In the genomic region with DNA sequence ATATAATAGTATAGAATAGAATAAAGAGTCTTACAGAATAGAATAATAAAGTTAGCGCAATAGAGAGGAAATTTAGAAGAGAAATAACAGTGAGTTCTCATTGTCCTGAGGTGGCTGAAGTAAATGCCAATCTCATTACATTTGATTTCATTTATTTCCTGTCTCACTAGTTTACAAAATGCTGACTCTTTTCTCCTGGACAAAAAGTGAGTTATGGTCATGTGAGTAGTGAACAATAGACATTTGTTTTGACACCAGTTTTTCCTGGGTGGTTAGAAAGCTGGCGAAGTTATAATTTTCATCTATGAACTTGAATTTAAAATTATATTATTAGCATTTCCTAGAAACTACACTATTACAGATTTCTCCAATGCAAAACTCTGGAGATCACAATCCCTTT, we compare ENCODE assay signal across 17 cellular contexts.
DNase-seq lines count a peak whose midpoint lies in the region; ATAC-seq and TF ChIP-seq lines count a peak whose summit lies in the region.
"Had no signal": no experiment of that assay in that cellular context is flagged by ENCODE, and none has a peak within 500 bp of the region (broad histone marks: within the 10 kb centered on the region; RNA-seq: fewer than 3 reads in every experiment).

No MANE protein-coding gene starts in this region.

- TF ChIP-seq EP300 in gastroesophageal sphincter (IDR thresholded peaks at IDR 0.05), result no peak

- peaks cover 5% of the 10 kb centered on the region for H3K9me3 Mint-ChIP-seq in neural crest cell
- peaks cover 7% of the 10 kb centered on the region for H3K9me3 Mint-ChIP-seq in activated T-cell treated with anti-CD3 and anti-CD28 coated beads, Interleukin-2, amount 50 U/mL, for 4 hours
- H3K9me3 Mint-ChIP-seq: CD4-positive, alpha-beta T cell had no signal

- H3K36me3 Mint-ChIP-seq in neural crest cell (ENCODE audit: low read depth), result peaks cover 14% of the 10 kb centered on the region
- H3K36me3 Mint-ChIP-seq in activated T-cell treated with anti-CD3 and anti-CD28 coated beads, Interleukin-2, amount 50 U/mL, for 4 hours (ENCODE audit: insufficient read depth), result no peaks in the 10 kb centered on the region

- H3K27me3 Mint-ChIP-seq in neural crest cell (ENCODE audit: low read depth), result no peaks in the 10 kb centered on the region
- no peaks in the 10 kb centered on the region for H3K27me3 Mint-ChIP-seq in activated T-cell treated with anti-CD3 and anti-CD28 coated beads, Interleukin-2, amount 50 U/mL, for 4 hours (ENCODE audit: low read depth)
- H3K27me3 Mint-ChIP-seq: B cell; CD4-positive, alpha-beta T cell had no signal

- no peak overlapping the region for H3K4me3 ChIP-seq in epithelial cell of esophagus (ENCODE audit: low read length)
- no peak overlapping the region for H3K4me3 ChIP-seq in right cardiac atrium (ENCODE audit: low read length)
- no peak overlapping the region for H3K4me3 ChIP-seq in gastroesophageal sphincter
- H3K4me3 ChIP-seq: GM23338 had no signal

- peaks cover 5% of the 10 kb centered on the region for H3K4me1 Mint-ChIP-seq in neural crest cell
- no peaks in the 10 kb centered on the region for H3K4me1 Mint-ChIP-seq in activated T-cell treated with anti-CD3 and anti-CD28 coated beads, Interleukin-2, amount 50 U/mL, for 4 hours (ENCODE audit: low read depth)
- H3K4me1 Mint-ChIP-seq: B cell had no signal

- TF ChIP-seq CTCF in epithelial cell of esophagus (IDR thresholded peaks at IDR 0.05; ENCODE audit: insufficient read depth, low read depth, low read length, missing control alignments) (no peak), neural crest cell (conservative IDR thresholded peaks at IDR 0.05) (no peak), gastroesophageal sphincter (IDR thresholded peaks at IDR 0.05) (no peak)

- intact Hi-C loops in right cardiac atrium (cut with DNase I), result no loop called here

- peak; percentile 19 for DNase-seq in HT1080 (ENCODE audit: low read depth)
- DNase-seq in epithelial cell of esophagus (ENCODE audit: low read depth), result peak; percentile 55
- DNase-seq in foreskin melanocyte, result peak; percentile 62
- no peak for DNase-seq in neural crest cell (ENCODE audit: low read depth, low spot score)
- no peak for DNase-seq in activated naive CD4-positive, alpha-beta T cell treated with Interleukin-2 at 50 U/mL for 16 hours
- DNase-seq in activated T-cell treated with anti-CD3 and anti-CD28 coated beads, Interleukin-2, amount 50 U/mL, for 4 hours, result no peak
- DNase-seq in right cardiac atrium, result no peak
- DNase-seq: ACHN; C1 segment of cervical spinal cord; CD4-positive, alpha-beta T cell; DMS79 treated with DMSO at 0.1 percent for 48 hours; EL; H7 had no signal

- H3K36me3 ChIP-seq in gastroesophageal sphincter, result no peaks in the 10 kb centered on the region

- peak overlapping the region; percentile 45 for H3K27ac Mint-ChIP-seq in neural crest cell (ENCODE audit: unreplicated experiment)
- H3K27ac Mint-ChIP-seq: B cell; CD4-positive, alpha-beta T cell; GM23338 had no signal

- H3K4me1 ChIP-seq in right cardiac atrium (ENCODE audit: control insufficient read depth, insufficient read depth, low read length) (no peaks in the 10 kb centered on the region), gastroesophageal sphincter (no peaks in the 10 kb centered on the region)

- H3K9me3 ChIP-seq in right cardiac atrium (ENCODE audit: control insufficient read depth, low read length), result no peaks in the 10 kb centered on the region
- H3K9me3 ChIP-seq in gastroesophageal sphincter, result no peaks in the 10 kb centered on the region

- TF ChIP-seq POLR2A in gastroesophageal sphincter (IDR thresholded peaks at IDR 0.05), result no peak

- ATAC-seq in activated T-cell treated with anti-CD3 and anti-CD28 coated beads, Interleukin-2, amount 50 U/mL, for 4 hours, result no peak
- no peak for ATAC-seq in right cardiac atrium
- ATAC-seq in gastroesophageal sphincter, result no peak
- ATAC-seq: GM23338, HepG2 had no signal

- H3K27me3 ChIP-seq in right cardiac atrium (ENCODE audit: control insufficient read depth, insufficient read depth) (no peaks in the 10 kb centered on the region), gastroesophageal sphincter (no peaks in the 10 kb centered on the region)

- H3K27ac ChIP-seq in right cardiac atrium (ENCODE audit: low read length) (no peak overlapping the region), gastroesophageal sphincter (no peak overlapping the region)

- H3K4me3 Mint-ChIP-seq in neural crest cell, result no peak overlapping the region
- no peak overlapping the region for H3K4me3 Mint-ChIP-seq in activated T-cell treated with anti-CD3 and anti-CD28 coated beads, Interleukin-2, amount 50 U/mL, for 4 hours
- H3K4me3 Mint-ChIP-seq: B cell; CD4-positive, alpha-beta T cell; GM23338 had no signal

- WGBS in right cardiac atrium, result 89% methylated on average over 2 of the region's 2 CpGs
- 76 to 100% methylated on average over 2 of the region's 2 CpGs for whole genome bisulfite sequencing in gastroesophageal sphincter (ENCODE audit: low coverage in 1 of 2), 2 donors

Comparison
In these comparisons a context has a peak if more than half of its experiments do, and no peak if none do; other contexts are left out.
1. DNase-seq: peak in HT1080 (single experiment), epithelial cell of esophagus (single experiment) and foreskin melanocyte (single experiment); none in neural crest cell (single experiment), activated naive CD4-positive, alpha-beta T cell treated with Interleukin-2 at 50 U/mL for 16 hours (single experiment), activated T-cell treated with anti-CD3 and anti-CD28 coated beads, Interleukin-2, amount 50 U/mL, for 4 hours (single experiment) and right cardiac atrium (0 of 3).